Comparison of ENCODE assay signal across 8 cellular contexts in genomic region chr11:70205049-70205725, GRCh38. TPM values are rescaled to one million over a fixed set of nuclear protein-coding genes. Genes with fewer than 3 reads are reported as not detected.
DNase-seq lines count a peak whose midpoint lies in the region; TF ChIP-seq lines count a peak whose summit lies in the region.

No MANE protein-coding gene starts in this region.

- H3K4me3 Mint-ChIP-seq in activated CD4-positive, alpha-beta T cell treated with anti-CD3 and anti-CD28 coated beads, Interleukin-2, amount 10 ng/mL, durations not matched to agents 24 days and 14 days, result peak overlapping the region; percentile 93
- peak overlapping the region; percentile 97 for H3K4me3 Mint-ChIP-seq in activated CD4-positive, alpha-beta memory T cell treated with anti-CD3 and anti-CD28 coated beads, Interleukin-2, amount 10 ng/mL, durations not matched to agents 7 days and 5 days

- H3K36me3 ChIP-seq in smooth muscle cell (ENCODE audit: low read depth), result no peaks in the 10 kb centered on the region

- CTCF ChIA-PET in activated CD4-positive, alpha-beta memory T cell treated with anti-CD3 and anti-CD28 coated beads, Interleukin-2, amount 10 ng/mL, durations not matched to agents 7 days and 5 days (lab: Charles Lee), result interaction anchor here (0.6 to 1.1 kb wide), 2 partner anchors 9 to 144 kb away, joined by 3 read pairs; no protein-coding TSS in a partner anchor

- peaks cover 8% of the 10 kb centered on the region for H3K4me1 ChIP-seq in smooth muscle cell (ENCODE audit: low read depth)

- peaks cover 52% of the 10 kb centered on the region for H4K20me1 ChIP-seq in smooth muscle cell (ENCODE audit: low read depth)

- peaks cover 4% of the 10 kb centered on the region for H3F3A ChIP-seq in smooth muscle cell (ENCODE audit: low read depth)

- H3K36me3 Mint-ChIP-seq in activated CD4-positive, alpha-beta T cell treated with anti-CD3 and anti-CD28 coated beads, Interleukin-2, amount 10 ng/mL, durations not matched to agents 24 days and 14 days (ENCODE audit: low read depth), result peaks cover 55% of the 10 kb centered on the region
- peaks cover 57% of the 10 kb centered on the region for H3K36me3 Mint-ChIP-seq in activated CD4-positive, alpha-beta memory T cell treated with anti-CD3 and anti-CD28 coated beads, Interleukin-2, amount 10 ng/mL, durations not matched to agents 7 days and 5 days (ENCODE audit: low read depth)

- POLR2A ChIA-PET in activated CD4-positive, alpha-beta memory T cell treated with anti-CD3 and anti-CD28 coated beads, Interleukin-2, amount 10 ng/mL, durations not matched to agents 7 days and 5 days (lab: Charles Lee), result interaction anchor here (0.7 to 1.9 kb wide), 4 partner anchors 61 to 535 kb away, joined by 3 to 7 read pairs (median 4); partner anchors contain the start of gene LTO1

- H3K27me3 Mint-ChIP-seq in activated CD4-positive, alpha-beta T cell treated with anti-CD3 and anti-CD28 coated beads, Interleukin-2, amount 10 ng/mL, durations not matched to agents 24 days and 14 days, result no peaks in the 10 kb centered on the region
- peaks cover under 1% of the 10 kb centered on the region for H3K27me3 Mint-ChIP-seq in activated CD4-positive, alpha-beta memory T cell treated with anti-CD3 and anti-CD28 coated beads, Interleukin-2, amount 10 ng/mL, durations not matched to agents 7 days and 5 days

- no peak for TF ChIP-seq CTCF in fibroblast of villous mesenchyme (IDR thresholded peaks at IDR 0.05; ENCODE audit: insufficient read depth, low read depth, low read length)
- TF ChIP-seq CTCF in smooth muscle cell (IDR thresholded peaks at IDR 0.05; ENCODE audit: borderline replicate concordance, insufficient read depth, poor library complexity, severe bottlenecking), result no peak

- DNase-seq in activated CD4-positive, alpha-beta T cell treated with anti-CD3 and anti-CD28 coated beads, Interleukin-2, amount 10 ng/mL, durations not matched to agents 24 days and 14 days, result no peak
- no peak for DNase-seq in activated CD4-positive, alpha-beta T cell treated with anti-CD3 and anti-CD28 coated beads, Interleukin-2, amount 50 U/mL, for 1 hour
- DNase-seq in activated CD4-positive, alpha-beta memory T cell treated with anti-CD3 and anti-CD28 coated beads, Interleukin-2, amount 10 ng/mL, durations not matched to agents 7 days and 5 days, result no peak
- DNase-seq in fibroblast of villous mesenchyme (ENCODE audit: low read depth) (peak; percentile 41), smooth muscle cell (lab: John Stamatoyannopoulos, UW; ENCODE audit: unreplicated experiment) (no peak), NCI-H1048 (lab: John Stamatoyannopoulos, UW) (no peak), GOT3 (lab: John Stamatoyannopoulos, UW) (no peak), pons (ENCODE audit: low spot score) (no peak)

- H3K4me3 ChIP-seq in fibroblast of villous mesenchyme (ENCODE audit: low read depth, low read length) (peak overlapping the region; percentile 98), smooth muscle cell (peak overlapping the region; percentile 93)

- H3K9me3 Mint-ChIP-seq in activated CD4-positive, alpha-beta T cell treated with anti-CD3 and anti-CD28 coated beads, Interleukin-2, amount 10 ng/mL, durations not matched to agents 24 days and 14 days, result no peaks in the 10 kb centered on the region
- no peaks in the 10 kb centered on the region for H3K9me3 Mint-ChIP-seq in activated CD4-positive, alpha-beta memory T cell treated with anti-CD3 and anti-CD28 coated beads, Interleukin-2, amount 10 ng/mL, durations not matched to agents 7 days and 5 days

- H3K4me2 ChIP-seq in smooth muscle cell, result peak overlapping the region; percentile 88

- WGBS in smooth muscle cell (ENCODE audit: low lambda C conversion rate), result 81% methylated on average over 12 of the region's 12 CpGs

- intact Hi-C loops in activated CD4-positive, alpha-beta T cell treated with anti-CD3 and anti-CD28 coated beads, Interleukin-2, amount 10 ng/mL, durations not matched to agents 24 days and 14 days (cut with micrococcal nuclease), result loop anchor here (10.0 kb wide), 1 partner anchor 190 kb away; the partner anchor contains the start of gene CTTN

- peak overlapping the region; percentile 96 for H3K27ac Mint-ChIP-seq in activated CD4-positive, alpha-beta T cell treated with anti-CD3 and anti-CD28 coated beads, Interleukin-2, amount 10 ng/mL, durations not matched to agents 24 days and 14 days
- peak overlapping the region; percentile 99 for H3K27ac Mint-ChIP-seq in activated CD4-positive, alpha-beta memory T cell treated with anti-CD3 and anti-CD28 coated beads, Interleukin-2, amount 10 ng/mL, durations not matched to agents 7 days and 5 days

- H3K27ac ChIP-seq in smooth muscle cell (ENCODE audit: low read depth), result peak overlapping the region; percentile 96

- peaks cover 21% of the 10 kb centered on the region for H3K79me2 ChIP-seq in smooth muscle cell (ENCODE audit: low read depth)

- H3K9me3 ChIP-seq in smooth muscle cell (replicated peaks; ENCODE audit: low read depth), result no peaks in the 10 kb centered on the region

- H3K27me3 ChIP-seq in smooth muscle cell (ENCODE audit: low read depth), result no peaks in the 10 kb centered on the region

- peak overlapping the region; percentile 94 for H3K9ac ChIP-seq in smooth muscle cell (ENCODE audit: low read depth)

- no peak overlapping the region for H2AFZ ChIP-seq in smooth muscle cell (ENCODE audit: low read depth)

- peaks cover 34% of the 10 kb centered on the region for H3K4me1 Mint-ChIP-seq in activated CD4-positive, alpha-beta T cell treated with anti-CD3 and anti-CD28 coated beads, Interleukin-2, amount 10 ng/mL, durations not matched to agents 24 days and 14 days
- peaks cover 44% of the 10 kb centered on the region for H3K4me1 Mint-ChIP-seq in activated CD4-positive, alpha-beta memory T cell treated with anti-CD3 and anti-CD28 coated beads, Interleukin-2, amount 10 ng/mL, durations not matched to agents 7 days and 5 days

RNA-seq across cellular contexts. Expression of gene FADD, which starts 2.1 kb away (rescaled TPM):
- 42.9 and 44.4 TPM in 2 replicates for total RNA-seq in activated CD4-positive, alpha-beta T cell treated with anti-CD3 and anti-CD28 coated beads, Interleukin-2, amount 10 ng/mL, durations not matched to agents 24 days and 14 days
- 10 to 100 TPM; 39.5 to 39.8 TPM for total RNA-seq in activated CD4-positive, alpha-beta memory T cell treated with anti-CD3 and anti-CD28 coated beads, Interleukin-2, amount 10 ng/mL, durations not matched to agents 7 days and 5 days
- 39.0 and 49.7 TPM in 2 replicates for total RNA-seq in fibroblast of villous mesenchyme
- 18.6 and 22.2 TPM in 2 replicates for total RNA-seq in smooth muscle cell
- polyA plus RNA-seq in smooth muscle cell, result 38.8 and 41.3 TPM in 2 replicates
